Comparison of ENCODE assay signal across 11 cellular contexts in the genomic region with DNA sequence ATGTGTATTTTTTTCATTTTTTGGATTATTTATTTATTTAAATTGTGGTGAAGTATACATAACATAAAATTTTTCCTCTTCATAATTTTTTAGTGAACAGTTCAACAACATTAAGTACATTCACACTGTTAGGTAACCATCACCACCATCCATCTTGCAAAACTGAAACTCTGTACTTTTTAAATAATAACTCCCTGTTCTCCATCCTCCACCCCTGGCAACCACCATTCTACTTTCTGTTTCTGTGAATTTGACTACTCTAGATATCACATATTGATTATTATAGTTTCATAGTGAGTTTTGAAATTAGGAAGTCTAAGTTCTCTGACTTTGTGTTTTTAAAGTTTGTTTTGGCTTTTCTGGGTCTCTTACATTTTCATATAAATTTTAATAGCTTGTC.
DNase-seq lines count a peak whose midpoint lies in the region; ATAC-seq and TF ChIP-seq lines count a peak whose summit lies in the region.
"Had no signal": no experiment of that assay in that cellular context is flagged by ENCODE, and none has a peak within 500 bp of the region (broad histone marks: within the 10 kb centered on the region; RNA-seq: fewer than 3 reads in every experiment).

No MANE protein-coding gene starts in this region.

- POLR2A ChIA-PET in activated naive CD8-positive, alpha-beta T cell treated with anti-CD3 and anti-CD28 coated beads, Interleukin-2, amount 10 ng/mL, durations not matched to agents 7 days and 5 days (lab: Charles Lee): no interaction called here

- DNase-seq in activated naive CD8-positive, alpha-beta T cell treated with anti-CD3 and anti-CD28 coated beads, Interleukin-2, amount 10 ng/mL, durations not matched to agents 7 days and 5 days: no peak
- DNase-seq in activated naive CD8-positive, alpha-beta T cell treated with anti-CD3 and anti-CD28 coated beads for 36 hours: no peak
- DNase-seq in HFFc6 (no peak), GDM1 (lab: John Stamatoyannopoulos, UW) (no peak), anterior cingulate cortex (lab: John Stamatoyannopoulos, UW) (no peak), HCEC 1CT (no peak)
- DNase-seq: activated effector memory CD4-positive, alpha-beta T cell treated with anti-CD3 and anti-CD28 coated beads, Interleukin-2, amount 50 U/mL, for 16 hours; mesendoderm had no signal

- H3K4me3 Mint-ChIP-seq in activated naive CD8-positive, alpha-beta T cell treated with anti-CD3 and anti-CD28 coated beads, Interleukin-2, amount 10 ng/mL, durations not matched to agents 7 days and 5 days: no peak overlapping the region
- no peak overlapping the region for H3K4me3 Mint-ChIP-seq in activated naive CD8-positive, alpha-beta T cell treated with anti-CD3 and anti-CD28 coated beads for 36 hours
- H3K4me3 Mint-ChIP-seq in HFFc6: no peak overlapping the region
- H3K4me3 Mint-ChIP-seq: WTC11 had no signal

- ATAC-seq in activated naive CD8-positive, alpha-beta T cell treated with anti-CD3 and anti-CD28 coated beads, Interleukin-2, amount 10 ng/mL, durations not matched to agents 7 days and 5 days (ENCODE audit: low read depth): peak; percentile 36
- ATAC-seq in GM21619 (IDR thresholded peaks at IDR 0.05; ENCODE audit: unreplicated experiment) (peak; percentile 97), HG03135 (IDR thresholded peaks at IDR 0.05; ENCODE audit: unreplicated experiment) (peak; percentile 98)
- ATAC-seq: WTC11 had no signal

- TF ChIP-seq CTCF in HFFc6 (IDR thresholded peaks at IDR 0.05): no peak

- peaks cover 1% of the 10 kb centered on the region for H3K36me3 Mint-ChIP-seq in activated naive CD8-positive, alpha-beta T cell treated with anti-CD3 and anti-CD28 coated beads, Interleukin-2, amount 10 ng/mL, durations not matched to agents 7 days and 5 days
- peaks cover 14% of the 10 kb centered on the region for H3K36me3 Mint-ChIP-seq in activated naive CD8-positive, alpha-beta T cell treated with anti-CD3 and anti-CD28 coated beads for 36 hours
- H3K36me3 Mint-ChIP-seq in HFFc6 (ENCODE audit: low read depth): peaks cover 5% of the 10 kb centered on the region; the same call in 1 of the 2 replicates

- no peak overlapping the region for H3K27ac Mint-ChIP-seq in activated naive CD8-positive, alpha-beta T cell treated with anti-CD3 and anti-CD28 coated beads, Interleukin-2, amount 10 ng/mL, durations not matched to agents 7 days and 5 days
- no peak overlapping the region for H3K27ac Mint-ChIP-seq in activated naive CD8-positive, alpha-beta T cell treated with anti-CD3 and anti-CD28 coated beads for 36 hours
- H3K27ac Mint-ChIP-seq in HFFc6: no peak overlapping the region
- H3K27ac Mint-ChIP-seq: WTC11 had no signal

- peaks cover 5% of the 10 kb centered on the region for H3K4me1 Mint-ChIP-seq in activated naive CD8-positive, alpha-beta T cell treated with anti-CD3 and anti-CD28 coated beads, Interleukin-2, amount 10 ng/mL, durations not matched to agents 7 days and 5 days
- H3K4me1 Mint-ChIP-seq in activated naive CD8-positive, alpha-beta T cell treated with anti-CD3 and anti-CD28 coated beads for 36 hours: peaks cover 11% of the 10 kb centered on the region
- H3K4me1 Mint-ChIP-seq in HFFc6 (ENCODE audit: low read depth): peaks cover 24% of the 10 kb centered on the region

- H3K27me3 Mint-ChIP-seq in activated naive CD8-positive, alpha-beta T cell treated with anti-CD3 and anti-CD28 coated beads, Interleukin-2, amount 10 ng/mL, durations not matched to agents 7 days and 5 days: no peaks in the 10 kb centered on the region
- no peaks in the 10 kb centered on the region for H3K27me3 Mint-ChIP-seq in activated naive CD8-positive, alpha-beta T cell treated with anti-CD3 and anti-CD28 coated beads for 36 hours
- no peaks in the 10 kb centered on the region; the same call in none of the 2 replicates for H3K27me3 Mint-ChIP-seq in HFFc6 (ENCODE audit: insufficient read depth)

- no peaks in the 10 kb centered on the region for H3K9me3 Mint-ChIP-seq in activated naive CD8-positive, alpha-beta T cell treated with anti-CD3 and anti-CD28 coated beads, Interleukin-2, amount 10 ng/mL, durations not matched to agents 7 days and 5 days
- H3K9me3 Mint-ChIP-seq in activated naive CD8-positive, alpha-beta T cell treated with anti-CD3 and anti-CD28 coated beads for 36 hours: no peaks in the 10 kb centered on the region
- no peaks in the 10 kb centered on the region for H3K9me3 Mint-ChIP-seq in HFFc6
- H3K9me3 Mint-ChIP-seq: WTC11 had no signal

Comparison
In these comparisons a context has a peak if more than half of its experiments do, and no peak if none do; other contexts are left out.
1. ATAC-seq: peak in every context shown above with its lines; median percentile 98 in HG03135; 97 in GM21619; 36 in activated naive CD8-positive, alpha-beta T cell treated with anti-CD3 and anti-CD28 coated beads, Interleukin-2, amount 10 ng/mL, durations not matched to agents 7 days and 5 days.